20 cellular contexts compared by ENCODE assay signal in genomic region chr5:89080467-89081116, GRCh38.
DNase-seq lines count a peak whose midpoint lies in the region; ATAC-seq, FAIRE-seq and TF ChIP-seq lines count a peak whose summit lies in the region.
"Had no signal": no experiment of that assay in that cellular context is flagged by ENCODE, and none has a peak within 500 bp of the region (broad histone marks: within the 10 kb centered on the region; RNA-seq: fewer than 3 reads in every experiment).

No MANE protein-coding gene starts in this region.

- H4K20me1 ChIP-seq in GM12878 (ENCODE audit: control insufficient read depth, insufficient read depth) = no peaks in the 10 kb centered on the region

- no peak overlapping the region for H3K4me3 ChIP-seq in GM12878
- H3K4me3 ChIP-seq: A549 had no signal

- intact Hi-C loops in GM12878 (cut with micrococcal nuclease; ENCODE audit: unreplicated experiment) = loop anchor here (5.0 kb wide), 1 partner anchor 193 kb away; no protein-coding TSS in a partner anchor

- H3K36me3 ChIP-seq in GM12878 (ENCODE audit: control insufficient read depth in 2 of 2, insufficient read depth in 2 of 2, low read length in 1 of 2) = no peaks in the 10 kb centered on the region

- SMC1A ChIA-PET in GM12878 (lab: Charles Lee; ENCODE audit: uncharacterized antibody, unreplicated experiment) = interaction anchor here (0.9 to 4.9 kb wide), 11 partner anchors 8 to 649 kb away, joined by 3 to 69 read pairs (median 7); no protein-coding TSS in a partner anchor

- RAD21 ChIA-PET in GM12878 (lab: Charles Lee; ENCODE audit: unreplicated experiment) = interaction anchor here (0.6 to 6.2 kb wide), 20 partner anchors 9 to 626 kb away, joined by 3 to 52 read pairs (median 7); partner anchors contain the start of gene MEF2C

- peak overlapping the region; percentile 55; the same call in 1 of the 2 replicates for H3K27ac ChIP-seq in GM12878 (ENCODE audit: control insufficient read depth, insufficient read depth)
- H3K27ac ChIP-seq: A549 had no signal

- WGBS in GM12878 (ENCODE audit: insufficient coverage, insufficient replicate concordance, low lambda C conversion rate, missing lambda C conversion rate) = 24% methylated on average over 5 of the region's 5 CpGs

- H3K27me3 ChIP-seq in GM12878 (replicated peaks in 1 of 2; ENCODE audit: control insufficient read depth in 2 of 2, insufficient read depth in 2 of 2, low read length in 1 of 2) = no peaks in the 10 kb centered on the region

- H2AFZ ChIP-seq in GM12878 (ENCODE audit: control insufficient read depth, low read depth, low read length) = peak overlapping the region; percentile 72

- DNase-seq in GM12892 (ENCODE audit: insufficient read length) (no peak), GM12878 (ENCODE audit: low read depth, low spot score) (peak; percentile 35), midbrain (lab: John Stamatoyannopoulos, UW) (no peak), omental fat pad (ENCODE audit: low spot score) (no peak), SKM-1 (lab: John Stamatoyannopoulos, UW; ENCODE audit: unreplicated experiment) (no peak), T-helper 1 cell (no peak)
- DNase-seq: CD4-positive, CD25-positive, alpha-beta regulatory T cell; H9; KG1; NCI-H1092 treated with DMSO at 0.1 percent for 48 hours; NCI-H1694 treated with DMSO at 0.1 percent for 48 hours; NCI-H446 treated with DMSO at 0.1 percent for 48 hours; NCI-H774; SHP77; T-helper 2 cell had no signal

- H3K4me1 ChIP-seq in GM12878 (ENCODE audit: control insufficient read depth, insufficient read depth, low read length) = peaks cover 11% of the 10 kb centered on the region
- H3K4me1 ChIP-seq: A549 had no signal

- CTCF ChIA-PET in GM12878 (lab: Yijun Ruan, JAX) = interaction anchor here (0.7 to 4.8 kb wide), 6 partner anchors 7 to 351 kb away, joined by 3 to 39 read pairs (median 3); no protein-coding TSS in a partner anchor

- no TSS peak for BruUV-seq in GM12878 (replicated peaks; lab: Mats Ljungman, UMichigan)

- POLR2A ChIA-PET in GM12878 (lab: Charles Lee) = interaction anchor here (0.7 to 1.0 kb wide), 3 partner anchors 10 to 198 kb away, joined by 3 to 7 read pairs (median 3); partner anchors contain the start of gene MEF2C

- no peaks in the 10 kb centered on the region for H3K9me3 ChIP-seq in GM12878 (replicated peaks; ENCODE audit: control insufficient read depth, insufficient read depth, low read length)
- H3K9me3 ChIP-seq: A549 had no signal

- TF ChIP-seq POLR2A in GM12892 (IDR thresholded peaks at IDR 0.05; ENCODE audit: low read depth, low read length) (no peak), GM12878 (IDR thresholded peaks at IDR 0.05; ENCODE audit: low read depth, low read length) (no peak)

- in situ Hi-C loops in GM12878 (cut with MboI) = no loop called here

- peak; percentile 85 for FAIRE-seq in GM12892 (lab: Jason Lieb, UNC)
- no peak for FAIRE-seq in GM12878 (lab: Jason Lieb, UNC)
- FAIRE-seq: A549, RCC 7860 had no signal

- no peak overlapping the region for H3K9ac ChIP-seq in GM12878 (ENCODE audit: control insufficient read depth, insufficient read depth, low read length)

- peak; percentile 49 for ATAC-seq in GM19023 (IDR thresholded peaks at IDR 0.05; ENCODE audit: unreplicated experiment)
- peak; percentile 67 for ATAC-seq in HG02884 (IDR thresholded peaks at IDR 0.05; ENCODE audit: unreplicated experiment)
- peak; percentile 77 for ATAC-seq in GM12878
- ATAC-seq in omental fat pad (ENCODE audit: low FRiP score) = no peak
- ATAC-seq: A549, SK-N-SH treated with all-trans-retinoic acid at 6 μM for 48 hours had no signal

- H3K79me2 ChIP-seq in GM12878 (ENCODE audit: control insufficient read depth, insufficient read depth, low read length) = no peaks in the 10 kb centered on the region

- no peak; a peak in 1 of 4 replicates for TF ChIP-seq EP300 in GM12878 (IDR thresholded peaks at IDR 0.05; ENCODE audit: borderline replicate concordance in 1 of 2, control insufficient read depth in 1 of 2, low read depth in 2 of 2, low read length in 2 of 2)

- TF ChIP-seq RAD21 in GM12878 (IDR thresholded peaks at IDR 0.05; ENCODE audit: insufficient read depth, low read depth, low read length) = no peak

- TF ChIP-seq CTCF in GM12878 (IDR thresholded peaks at IDR 0.05 in 2 of 3, conservative IDR thresholded peaks at IDR 0.05 in 1 of 3; ENCODE audit: control insufficient read depth in 2 of 3, extremely low read depth in 1 of 3, insufficient read depth in 1 of 3, low read depth in 3 of 3, low read length in 3 of 3) = no peak
- TF ChIP-seq CTCF in omental fat pad (IDR thresholded peaks at IDR 0.05) = no peak

- H3K4me2 ChIP-seq in GM12878 (ENCODE audit: control insufficient read depth, insufficient read depth) = peak overlapping the region; percentile 76
- H3K4me2 ChIP-seq: A549 had no signal

TF ChIP-seq in GM12878, 131 proteins besides CTCF, POLR2A, EP300 and RAD21 (continues in another document):
- TF ChIP-seq RFX5 (IDR thresholded peaks at IDR 0.05; ENCODE audit: low read depth, low read length) = no peak
- TF ChIP-seq BCL3 (IDR thresholded peaks at IDR 0.05; ENCODE audit: borderline replicate concordance, insufficient read depth, low read depth, low read length, poor library complexity, severe bottlenecking) = no peak
- peak; percentile 81 for TF ChIP-seq NR2F1 (conservative IDR thresholded peaks at IDR 0.05)
- no peak for TF ChIP-seq IRF3 (IDR thresholded peaks at IDR 0.05)
- 0 out of 2 replicates have a peak, but pooled peaks have one; percentile 17 for TF ChIP-seq ZNF217 (IDR thresholded peaks at IDR 0.05)
- no peak for TF ChIP-seq CHD1 (IDR thresholded peaks at IDR 0.05; ENCODE audit: low read depth, low read length)
- no peak for TF ChIP-seq MAX (IDR thresholded peaks at IDR 0.05; ENCODE audit: low read depth, low read length)
- 0 out of 2 replicates have a peak, but pooled peaks have one; percentile 12 for TF ChIP-seq ATF7 (IDR thresholded peaks at IDR 0.05; ENCODE audit: low read depth)
- 0 out of 2 replicates have a peak, but pooled peaks have one; percentile 21 for TF ChIP-seq IRF4 (IDR thresholded peaks at IDR 0.05; ENCODE audit: low read depth, low read length)
- TF ChIP-seq MYB (IDR thresholded peaks at IDR 0.05; ENCODE audit: borderline replicate concordance, low read depth, low read length) = no peak
- 0 out of 2 replicates have a peak, but pooled peaks have one; percentile 8 for TF ChIP-seq CREM (IDR thresholded peaks at IDR 0.05; ENCODE audit: low read depth)
- TF ChIP-seq NBN (IDR thresholded peaks at IDR 0.05) = no peak
- peak; percentile 59 for TF ChIP-seq NFIC (IDR thresholded peaks at IDR 0.05; ENCODE audit: low read depth, low read length)
- TF ChIP-seq TCF3 (IDR thresholded peaks at IDR 0.05; ENCODE audit: borderline replicate concordance, insufficient read depth, low read depth, low read length) = no peak
- TF ChIP-seq ZNF384 (IDR thresholded peaks at IDR 0.05; ENCODE audit: borderline replicate concordance, low read depth, low read length) = no peak
- TF ChIP-seq ZNF592 (IDR thresholded peaks at IDR 0.05) = no peak
